ENCODE assay signal across 8 cellular contexts in genomic region chr5:134004626-134005414, GRCh38. TPM values are rescaled to one million over a fixed set of nuclear protein-coding genes. Genes with fewer than 3 reads are reported as not detected.
DNase-seq lines count a peak whose midpoint lies in the region; ATAC-seq and TF ChIP-seq lines count a peak whose summit lies in the region.

A gene with protein sequence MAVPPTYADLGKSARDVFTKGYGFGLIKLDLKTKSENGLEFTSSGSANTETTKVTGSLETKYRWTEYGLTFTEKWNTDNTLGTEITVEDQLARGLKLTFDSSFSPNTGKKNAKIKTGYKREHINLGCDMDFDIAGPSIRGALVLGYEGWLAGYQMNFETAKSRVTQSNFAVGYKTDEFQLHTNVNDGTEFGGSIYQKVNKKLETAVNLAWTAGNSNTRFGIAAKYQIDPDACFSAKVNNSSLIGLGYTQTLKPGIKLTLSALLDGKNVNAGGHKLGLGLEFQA (minus strand): TSS chr5:134004975. CDS start chr5:133993012, 11,963 bp downstream.

- intact Hi-C loops in activated CD4-positive, alpha-beta T cell treated with anti-CD3 and anti-CD28 coated beads, Interleukin-2, amount 10 ng/mL, durations not matched to agents 24 days and 14 days (cut with micrococcal nuclease) = loop anchor here (1.0 to 10.0 kb wide), 5 partner anchors 34 to 520 kb away; partner anchors contain the start of genes C5orf15, JADE2 and SKP1
- intact Hi-C loops in left lung (cut with DNase I) = no loop called here

- no peaks in the 10 kb centered on the region for H3K9me3 ChIP-seq in left lung

- peak; percentile 56 for TF ChIP-seq POLR2A in GM18526 (IDR thresholded peaks at IDR 0.05; ENCODE audit: extremely low read depth, insufficient read length)

- H3K27ac ChIP-seq in coronary artery (peak within 1 kb of the TSS; percentile 98 to 100), left lung (peak within 1 kb of the TSS; percentile 95 to 98)

- H3K27ac Mint-ChIP-seq in activated CD4-positive, alpha-beta T cell treated with anti-CD3 and anti-CD28 coated beads, Interleukin-2, amount 10 ng/mL, durations not matched to agents 24 days and 14 days = peak within 1 kb of the TSS; percentile 96

- in situ Hi-C loops in ACHN (cut with HindIII; ENCODE audit: low pct_ligation_motif_present, low pct_unique_long_range_greater_than_20kb, low sequenced_read_pairs) = no loop called here

- H3K4me3 ChIP-seq in coronary artery (peak within 1 kb of the TSS; percentile 86), left lung (peak within 1 kb of the TSS; percentile 85)

- peaks cover 0 to 18% of the 10 kb centered on the region in 2 donors for H3K36me3 ChIP-seq in left lung

- peak within 1 kb of the TSS; percentile 93 for H3K4me3 Mint-ChIP-seq in activated CD4-positive, alpha-beta T cell treated with anti-CD3 and anti-CD28 coated beads, Interleukin-2, amount 10 ng/mL, durations not matched to agents 24 days and 14 days

- peaks cover 40% of the 10 kb centered on the region for H3K36me3 Mint-ChIP-seq in activated CD4-positive, alpha-beta T cell treated with anti-CD3 and anti-CD28 coated beads, Interleukin-2, amount 10 ng/mL, durations not matched to agents 24 days and 14 days (ENCODE audit: low read depth)

- no peaks in the 10 kb centered on the region for H3K27me3 Mint-ChIP-seq in activated CD4-positive, alpha-beta T cell treated with anti-CD3 and anti-CD28 coated beads, Interleukin-2, amount 10 ng/mL, durations not matched to agents 24 days and 14 days

- H3K27me3 ChIP-seq in left lung = peaks cover 0 to 20% of the 10 kb centered on the region in 2 donors

- H3K9me3 Mint-ChIP-seq in activated CD4-positive, alpha-beta T cell treated with anti-CD3 and anti-CD28 coated beads, Interleukin-2, amount 10 ng/mL, durations not matched to agents 24 days and 14 days = no peaks in the 10 kb centered on the region

- H3K4me1 ChIP-seq in left lung = peaks cover 16 to 51% of the 10 kb centered on the region in 2 donors

- ATAC-seq in HG03064 (IDR thresholded peaks at IDR 0.05; ENCODE audit: low read depth, unreplicated experiment) (peak; percentile 70), left lung (peak; percentile 91)

- TF ChIP-seq CTCF in coronary artery (IDR thresholded peaks at IDR 0.05) = no peak
- no peak for TF ChIP-seq CTCF in left lung (IDR thresholded peaks at IDR 0.05)

- DNase-seq in ACHN (peak; percentile 75), NCI-H2227 (lab: John Stamatoyannopoulos, UW; ENCODE audit: unreplicated experiment) (peak; percentile 82), coronary artery (ENCODE audit: low spot score) (peak; percentile 94), left lung (peak; percentile 82 to 94)
- peak; percentile 95 for DNase-seq in activated CD4-positive, alpha-beta T cell treated with anti-CD3 and anti-CD28 coated beads, Interleukin-2, amount 10 ng/mL, durations not matched to agents 24 days and 14 days
- DNase-seq in stimulated activated CD4-positive, alpha-beta T cell treated with anti-CD3 and anti-CD28 coated beads, Interleukin-4, amount 100 ng/mL, for 1 hour = peak; percentile 78

- peaks cover 40% of the 10 kb centered on the region for H3K4me1 Mint-ChIP-seq in activated CD4-positive, alpha-beta T cell treated with anti-CD3 and anti-CD28 coated beads, Interleukin-2, amount 10 ng/mL, durations not matched to agents 24 days and 14 days

RNA-seq across cellular contexts. Expression of the gene that starts here (rescaled TPM):
- total RNA-seq in activated CD4-positive, alpha-beta T cell treated with anti-CD3 and anti-CD28 coated beads, Interleukin-2, amount 10 ng/mL, durations not matched to agents 24 days and 14 days = 508 and 515 TPM in 2 replicates
- total RNA-seq in left lung = 100 to 1,000 TPM; 144 to 186 TPM

Comparison
In these comparisons a context has a peak if more than half of its experiments do, and no peak if none do; other contexts are left out.
1. Peak in every context shown above with its lines: DNase-seq, ATAC-seq, H3K4me3 ChIP-seq and H3K27ac ChIP-seq.